Comparison of ENCODE assay signal across 14 cellular contexts in the genomic region with DNA sequence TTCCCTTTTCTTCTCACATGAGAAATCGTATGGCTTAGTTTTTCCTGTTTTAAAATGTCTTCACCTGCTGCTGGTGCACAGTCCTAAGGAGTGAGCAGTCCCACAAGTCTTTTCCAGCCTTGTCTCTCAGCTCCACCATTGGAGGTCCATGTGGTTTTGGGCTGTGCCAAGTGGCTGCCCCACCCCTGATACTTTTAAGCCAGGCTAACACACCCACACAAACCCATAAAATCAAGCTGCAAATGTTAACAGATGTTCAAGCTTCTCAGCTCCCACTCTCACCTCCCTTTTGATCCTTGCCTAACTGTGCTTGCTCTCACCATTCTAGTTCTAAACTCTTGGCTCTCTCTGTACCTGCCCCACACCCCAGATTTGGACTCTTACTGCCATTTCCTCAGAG.
A peak's percentile ranks its signal among the peaks of the same experiment; 100 is the strongest.
DNase-seq lines count a peak whose midpoint lies in the region; ATAC-seq and TF ChIP-seq lines count a peak whose summit lies in the region.
"Had no signal": no experiment of that assay in that cellular context is flagged by ENCODE, and none has a peak within 500 bp of the region (broad histone marks: within the 10 kb centered on the region; RNA-seq: fewer than 3 reads in every experiment).

No MANE protein-coding gene starts in this region.

- intact Hi-C loops in OCI-LY7 (cut with micrococcal nuclease; ENCODE audit: unreplicated experiment) (no loop called here), left colon (cut with DNase I, micrococcal nuclease) (no loop called here)

- H3K4me1 ChIP-seq in GM23248 (ENCODE audit: insufficient read depth) = no peaks in the 10 kb centered on the region
- H3K4me1 ChIP-seq in OCI-LY7 (ENCODE audit: insufficient read depth, low read length, poor library complexity, severe bottlenecking) = peaks cover 19% of the 10 kb centered on the region
- H3K4me1 ChIP-seq: Peyer's patch had no signal

- 39 to 59% methylated on average over 1 of the region's 1 CpG for WGBS in GM23248 (ENCODE audit: low coverage in 1 of 2, low lambda C conversion rate in 2 of 2, missing lambda C conversion rate in 2 of 2), 2 experiments

- BruUV-seq in OCI-LY7 (replicated peaks; lab: Mats Ljungman, UMichigan) = no TSS peak

- TF ChIP-seq CTCF in BJ (IDR thresholded peaks at IDR 0.05; ENCODE audit: insufficient read depth, low read depth, low read length) (no peak), OCI-LY7 (conservative IDR thresholded peaks at IDR 0.05; ENCODE audit: low read length) (no peak)

- H3K79me2 ChIP-seq in GM23248 (ENCODE audit: insufficient read depth) (no peaks in the 10 kb centered on the region), OCI-LY7 (ENCODE audit: insufficient read depth, low read depth, low read length) (no peaks in the 10 kb centered on the region)

- H3K4me2 ChIP-seq in GM23248 (ENCODE audit: unreplicated experiment) (no peak overlapping the region), OCI-LY7 (ENCODE audit: low read length) (no peak overlapping the region)
- H3K4me2 ChIP-seq: BLaER1 had no signal

- POLR2A ChIA-PET in BJ (lab: Charles Lee) = no interaction called here
- POLR2A ChIA-PET in OCI-LY7 (lab: Charles Lee) = no interaction called here

- no peak overlapping the region for H2AFZ ChIP-seq in GM23248
- H2AFZ ChIP-seq in OCI-LY7 (ENCODE audit: low read length) = 0 out of 2 replicates have a peak overlapping the region, but pooled peaks have one; percentile 21

- H3K4me3 ChIP-seq in BJ (ENCODE audit: low read depth, low read length) (no peak overlapping the region), GM23248 (no peak overlapping the region), OCI-LY7 (ENCODE audit: low read depth, low read length, poor library complexity, severe bottlenecking) (no peak overlapping the region)
- H3K4me3 ChIP-seq: BLaER1, Peyer's patch had no signal

- no peaks in the 10 kb centered on the region for H3K36me3 ChIP-seq in BJ (ENCODE audit: control insufficient read depth, insufficient read depth, low read length)
- no peaks in the 10 kb centered on the region for H3K36me3 ChIP-seq in GM23248 (ENCODE audit: low read depth)
- no peaks in the 10 kb centered on the region; the same call in 1 of the 2 replicates for H3K36me3 ChIP-seq in OCI-LY7 (ENCODE audit: insufficient read depth, low read length)
- H3K36me3 ChIP-seq: BLaER1, Peyer's patch had no signal

- DNase-seq in BJ (ENCODE audit: low read depth) (peak; percentile 14), GM23248 (peak; percentile 21), OCI-LY7 (ENCODE audit: low spot score) (no peak), left colon (no peak), GM19240 (ENCODE audit: insufficient read length, low spot score) (no peak)
- DNase-seq: ACHN, DMS153, NCI-H146, NCI-H2107, Peyer's patch had no signal

- CTCF ChIA-PET in BJ (lab: Yijun Ruan, JAX) = no interaction called here
- CTCF ChIA-PET in OCI-LY7 (lab: Charles Lee; ENCODE audit: unreplicated experiment) = no interaction called here

- no peaks in the 10 kb centered on the region for H3F3A ChIP-seq in GM23248 (ENCODE audit: insufficient read depth)

- H3K27me3 ChIP-seq in BJ (ENCODE audit: control insufficient read depth, insufficient read depth, low read length) (no peaks in the 10 kb centered on the region; the same call in 1 of the 2 replicates), GM23248 (replicated peaks; ENCODE audit: insufficient read depth) (no peaks in the 10 kb centered on the region)
- H3K27me3 ChIP-seq: Peyer's patch had no signal

- H3K9me3 ChIP-seq in GM23248 (ENCODE audit: low read depth) (peaks cover 5% of the 10 kb centered on the region), OCI-LY7 (ENCODE audit: low read length) (peaks cover 8% of the 10 kb centered on the region; the same call in 1 of the 2 replicates)
- H3K9me3 ChIP-seq: BLaER1, Peyer's patch had no signal

- H3K9me2 ChIP-seq in GM23248 (ENCODE audit: insufficient read depth) (no peaks in the 10 kb centered on the region), OCI-LY7 (ENCODE audit: insufficient read depth, low read length) (no peaks in the 10 kb centered on the region; the same call in 1 of the 2 replicates)

- ATAC-seq in left colon (peak; percentile 20), GM19452 (IDR thresholded peaks at IDR 0.05; ENCODE audit: unreplicated experiment) (no peak), GM21381 (IDR thresholded peaks at IDR 0.05; ENCODE audit: unreplicated experiment) (no peak), HG02973 (IDR thresholded peaks at IDR 0.05; ENCODE audit: unreplicated experiment) (no peak)

- in situ Hi-C loops in GM23248 (cut with MboI) = no loop called here

- no peak overlapping the region for H3K9ac ChIP-seq in GM23248
- H3K9ac ChIP-seq: BLaER1 had no signal

- no peak overlapping the region for H3K27ac ChIP-seq in GM23248
- no peak overlapping the region for H3K27ac ChIP-seq in OCI-LY7 (ENCODE audit: low read depth, low read length, poor library complexity, severe bottlenecking)
- H3K27ac ChIP-seq: BLaER1, Peyer's patch had no signal

- H4K20me1 ChIP-seq in GM23248 (ENCODE audit: insufficient read depth) (no peaks in the 10 kb centered on the region), OCI-LY7 (ENCODE audit: insufficient read depth, low read length) (no peaks in the 10 kb centered on the region)

Comparison
In these comparisons a context has a peak if more than half of its experiments do, and no peak if none do; other contexts are left out.
1. DNase-seq: peak in BJ (single experiment) and GM23248 (single experiment); none in OCI-LY7 (single experiment), left colon (0 of 2) and GM19240 (single experiment).